In the genomic region with DNA sequence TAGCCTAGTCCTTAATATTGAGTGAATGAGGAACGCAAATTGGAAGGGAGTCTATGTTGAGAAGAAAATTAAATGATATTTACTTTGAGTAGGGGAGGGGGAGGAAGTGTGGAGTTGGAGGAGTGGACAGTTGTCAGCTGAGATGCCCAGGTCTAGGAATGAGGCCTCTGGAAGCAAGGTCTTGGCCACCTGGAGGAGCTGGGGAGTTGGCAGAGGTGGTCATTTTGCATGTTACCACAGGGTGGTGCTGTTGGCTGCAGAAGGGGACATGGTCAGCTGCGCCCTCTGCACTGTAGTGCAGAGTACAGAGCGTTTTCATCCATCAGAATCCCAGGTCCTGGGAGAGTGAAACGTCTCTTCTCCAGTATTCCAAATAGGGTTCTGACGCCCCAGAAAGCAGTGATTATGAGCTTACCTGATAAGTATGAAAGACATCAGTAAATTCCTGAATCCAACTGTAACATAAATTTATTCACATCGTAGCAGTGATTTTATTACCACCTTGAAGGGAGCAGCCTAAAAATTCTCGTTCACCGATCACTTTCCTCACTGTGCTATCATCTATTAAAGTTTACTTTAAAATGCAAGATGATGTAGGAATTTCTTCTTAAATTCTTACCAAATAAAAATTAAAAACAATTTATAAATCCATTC, we compare ENCODE assay signal across 1 cellular context.
TF ChIP-seq lines count a peak whose summit lies in the region.

No MANE protein-coding gene starts in this region.

TF ChIP-seq in HepG2, 621 proteins besides CTCF, POLR2A, EP300 and RAD21 (continued from another document and continues in another):
- TF ChIP-seq, protein P1, sequence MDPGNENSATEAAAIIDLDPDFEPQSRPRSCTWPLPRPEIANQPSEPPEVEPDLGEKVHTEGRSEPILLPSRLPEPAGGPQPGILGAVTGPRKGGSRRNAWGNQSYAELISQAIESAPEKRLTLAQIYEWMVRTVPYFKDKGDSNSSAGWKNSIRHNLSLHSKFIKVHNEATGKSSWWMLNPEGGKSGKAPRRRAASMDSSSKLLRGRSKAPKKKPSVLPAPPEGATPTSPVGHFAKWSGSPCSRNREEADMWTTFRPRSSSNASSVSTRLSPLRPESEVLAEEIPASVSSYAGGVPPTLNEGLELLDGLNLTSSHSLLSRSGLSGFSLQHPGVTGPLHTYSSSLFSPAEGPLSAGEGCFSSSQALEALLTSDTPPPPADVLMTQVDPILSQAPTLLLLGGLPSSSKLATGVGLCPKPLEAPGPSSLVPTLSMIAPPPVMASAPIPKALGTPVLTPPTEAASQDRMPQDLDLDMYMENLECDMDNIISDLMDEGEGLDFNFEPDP (CRISPR knock-in tag; conservative IDR thresholded peaks at IDR 0.05), result no peak
- no peak for TF ChIP-seq ARHGAP35 (CRISPR knock-in tag; IDR thresholded peaks at IDR 0.05; ENCODE audit: borderline replicate concordance)
- no peak for TF ChIP-seq CAMTA2 (CRISPR knock-in tag; IDR thresholded peaks at IDR 0.05; ENCODE audit: borderline replicate concordance)
- no peak for TF ChIP-seq KLF6 (CRISPR knock-in tag; IDR thresholded peaks at IDR 0.05)
- 0 out of 2 replicates have a peak, but pooled peaks have one; percentile 16 for TF ChIP-seq BHLHE40 (IDR thresholded peaks at IDR 0.05; ENCODE audit: low read length)
- no peak for TF ChIP-seq ZNF274 (CRISPR knock-in tag; IDR thresholded peaks at IDR 0.05)
- TF ChIP-seq TCF12 (IDR thresholded peaks at IDR 0.05), result no peak
- no peak for TF ChIP-seq TCF12 (CRISPR knock-in tag; IDR thresholded peaks at IDR 0.05)
- TF ChIP-seq MYC (CRISPR knock-in tag; IDR thresholded peaks at IDR 0.05; ENCODE audit: borderline replicate concordance), result peak; percentile 37; the same call in 1 of the 2 replicates
- TF ChIP-seq, protein P2, sequence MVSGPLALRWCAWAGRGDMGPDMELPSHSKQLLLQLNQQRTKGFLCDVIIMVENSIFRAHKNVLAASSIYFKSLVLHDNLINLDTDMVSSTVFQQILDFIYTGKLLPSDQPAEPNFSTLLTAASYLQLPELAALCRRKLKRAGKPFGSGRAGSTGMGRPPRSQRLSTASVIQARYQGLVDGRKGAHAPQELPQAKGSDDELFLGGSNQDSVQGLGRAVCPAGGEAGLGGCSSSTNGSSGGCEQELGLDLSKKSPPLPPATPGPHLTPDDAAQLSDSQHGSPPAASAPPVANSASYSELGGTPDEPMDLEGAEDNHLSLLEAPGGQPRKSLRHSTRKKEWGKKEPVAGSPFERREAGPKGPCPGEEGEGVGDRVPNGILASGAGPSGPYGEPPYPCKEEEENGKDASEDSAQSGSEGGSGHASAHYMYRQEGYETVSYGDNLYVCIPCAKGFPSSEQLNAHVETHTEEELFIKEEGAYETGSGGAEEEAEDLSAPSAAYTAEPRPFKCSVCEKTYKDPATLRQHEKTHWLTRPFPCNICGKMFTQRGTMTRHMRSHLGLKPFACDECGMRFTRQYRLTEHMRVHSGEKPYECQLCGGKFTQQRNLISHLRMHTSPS (CRISPR knock-in tag; IDR thresholded peaks at IDR 0.05; ENCODE audit: low read depth), result no peak
- no peak for TF ChIP-seq ZNF44 (CRISPR knock-in tag; IDR thresholded peaks at IDR 0.05)
- TF ChIP-seq, protein P3, sequence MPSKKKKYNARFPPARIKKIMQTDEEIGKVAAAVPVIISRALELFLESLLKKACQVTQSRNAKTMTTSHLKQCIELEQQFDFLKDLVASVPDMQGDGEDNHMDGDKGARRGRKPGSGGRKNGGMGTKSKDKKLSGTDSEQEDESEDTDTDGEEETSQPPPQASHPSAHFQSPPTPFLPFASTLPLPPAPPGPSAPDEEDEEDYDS (CRISPR knock-in tag; IDR thresholded peaks at IDR 0.05), result peak; percentile 39; the same call in 1 of the 2 replicates
- TF ChIP-seq ZSCAN30 (CRISPR knock-in tag; IDR thresholded peaks at IDR 0.05), result no peak
- TF ChIP-seq, protein P4, sequence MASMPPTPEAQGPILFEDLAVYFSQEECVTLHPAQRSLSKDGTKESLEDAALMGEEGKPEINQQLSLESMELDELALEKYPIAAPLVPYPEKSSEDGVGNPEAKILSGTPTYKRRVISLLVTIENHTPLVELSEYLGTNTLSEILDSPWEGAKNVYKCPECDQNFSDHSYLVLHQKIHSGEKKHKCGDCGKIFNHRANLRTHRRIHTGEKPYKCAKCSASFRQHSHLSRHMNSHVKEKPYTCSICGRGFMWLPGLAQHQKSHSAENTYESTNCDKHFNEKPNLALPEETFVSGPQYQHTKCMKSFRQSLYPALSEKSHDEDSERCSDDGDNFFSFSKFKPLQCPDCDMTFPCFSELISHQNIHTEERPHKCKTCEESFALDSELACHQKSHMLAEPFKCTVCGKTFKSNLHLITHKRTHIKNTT (CRISPR knock-in tag; IDR thresholded peaks at IDR 0.05), result no peak
- TF ChIP-seq FOXO1 (CRISPR knock-in tag; IDR thresholded peaks at IDR 0.05), result no peak; the same call in 1 of the 2 replicates
- TF ChIP-seq RFX5 (IDR thresholded peaks at IDR 0.05; ENCODE audit: low read depth, low read length), result no peak
- TF ChIP-seq, protein P5, sequence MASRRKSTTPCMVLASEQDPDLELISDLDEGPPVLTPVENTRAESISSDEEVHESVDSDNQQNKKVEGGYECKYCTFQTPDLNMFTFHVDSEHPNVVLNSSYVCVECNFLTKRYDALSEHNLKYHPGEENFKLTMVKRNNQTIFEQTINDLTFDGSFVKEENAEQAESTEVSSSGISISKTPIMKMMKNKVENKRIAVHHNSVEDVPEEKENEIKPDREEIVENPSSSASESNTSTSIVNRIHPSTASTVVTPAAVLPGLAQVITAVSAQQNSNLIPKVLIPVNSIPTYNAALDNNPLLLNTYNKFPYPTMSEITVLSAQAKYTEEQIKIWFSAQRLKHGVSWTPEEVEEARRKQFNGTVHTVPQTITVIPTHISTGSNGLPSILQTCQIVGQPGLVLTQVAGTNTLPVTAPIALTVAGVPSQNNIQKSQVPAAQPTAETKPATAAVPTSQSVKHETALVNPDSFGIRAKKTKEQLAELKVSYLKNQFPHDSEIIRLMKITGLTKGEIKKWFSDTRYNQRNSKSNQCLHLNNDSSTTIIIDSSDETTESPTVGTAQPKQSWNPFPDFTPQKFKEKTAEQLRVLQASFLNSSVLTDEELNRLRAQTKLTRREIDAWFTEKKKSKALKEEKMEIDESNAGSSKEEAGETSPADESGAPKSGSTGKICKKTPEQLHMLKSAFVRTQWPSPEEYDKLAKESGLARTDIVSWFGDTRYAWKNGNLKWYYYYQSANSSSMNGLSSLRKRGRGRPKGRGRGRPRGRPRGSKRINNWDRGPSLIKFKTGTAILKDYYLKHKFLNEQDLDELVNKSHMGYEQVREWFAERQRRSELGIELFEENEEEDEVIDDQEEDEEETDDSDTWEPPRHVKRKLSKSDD (CRISPR knock-in tag; IDR thresholded peaks at IDR 0.05; ENCODE audit: low read depth), result no peak
- TF ChIP-seq HOXA3 (CRISPR knock-in tag; IDR thresholded peaks at IDR 0.05), result peak; percentile 57
- TF ChIP-seq, protein P6, sequence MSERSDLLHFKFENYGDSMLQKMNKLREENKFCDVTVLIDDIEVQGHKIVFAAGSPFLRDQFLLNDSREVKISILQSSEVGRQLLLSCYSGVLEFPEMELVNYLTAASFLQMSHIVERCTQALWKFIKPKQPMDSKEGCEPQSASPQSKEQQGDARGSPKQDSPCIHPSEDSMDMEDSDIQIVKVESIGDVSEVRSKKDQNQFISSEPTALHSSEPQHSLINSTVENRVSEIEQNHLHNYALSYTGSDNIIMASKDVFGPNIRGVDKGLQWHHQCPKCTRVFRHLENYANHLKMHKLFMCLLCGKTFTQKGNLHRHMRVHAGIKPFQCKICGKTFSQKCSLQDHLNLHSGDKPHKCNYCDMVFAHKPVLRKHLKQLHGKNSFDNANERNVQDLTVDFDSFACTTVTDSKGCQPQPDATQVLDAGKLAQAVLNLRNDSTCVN (CRISPR knock-in tag; IDR thresholded peaks at IDR 0.05; ENCODE audit: borderline replicate concordance), result peak; percentile 45; the same call in 1 of the 2 replicates
- TF ChIP-seq ZNF839 (CRISPR knock-in tag; IDR thresholded peaks at IDR 0.05; ENCODE audit: borderline replicate concordance), result no peak
- TF ChIP-seq, protein P7, sequence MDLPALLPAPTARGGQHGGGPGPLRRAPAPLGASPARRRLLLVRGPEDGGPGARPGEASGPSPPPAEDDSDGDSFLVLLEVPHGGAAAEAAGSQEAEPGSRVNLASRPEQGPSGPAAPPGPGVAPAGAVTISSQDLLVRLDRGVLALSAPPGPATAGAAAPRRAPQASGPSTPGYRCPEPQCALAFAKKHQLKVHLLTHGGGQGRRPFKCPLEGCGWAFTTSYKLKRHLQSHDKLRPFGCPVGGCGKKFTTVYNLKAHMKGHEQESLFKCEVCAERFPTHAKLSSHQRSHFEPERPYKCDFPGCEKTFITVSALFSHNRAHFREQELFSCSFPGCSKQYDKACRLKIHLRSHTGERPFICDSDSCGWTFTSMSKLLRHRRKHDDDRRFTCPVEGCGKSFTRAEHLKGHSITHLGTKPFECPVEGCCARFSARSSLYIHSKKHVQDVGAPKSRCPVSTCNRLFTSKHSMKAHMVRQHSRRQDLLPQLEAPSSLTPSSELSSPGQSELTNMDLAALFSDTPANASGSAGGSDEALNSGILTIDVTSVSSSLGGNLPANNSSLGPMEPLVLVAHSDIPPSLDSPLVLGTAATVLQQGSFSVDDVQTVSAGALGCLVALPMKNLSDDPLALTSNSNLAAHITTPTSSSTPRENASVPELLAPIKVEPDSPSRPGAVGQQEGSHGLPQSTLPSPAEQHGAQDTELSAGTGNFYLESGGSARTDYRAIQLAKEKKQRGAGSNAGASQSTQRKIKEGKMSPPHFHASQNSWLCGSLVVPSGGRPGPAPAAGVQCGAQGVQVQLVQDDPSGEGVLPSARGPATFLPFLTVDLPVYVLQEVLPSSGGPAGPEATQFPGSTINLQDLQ (CRISPR knock-in tag; IDR thresholded peaks at IDR 0.05), result no peak
- peak; percentile 53; the same call in 1 of the 2 replicates for TF ChIP-seq SP4 (CRISPR knock-in tag; IDR thresholded peaks at IDR 0.05)
- TF ChIP-seq ZNF619 (CRISPR knock-in tag; IDR thresholded peaks at IDR 0.05), result no peak
- TF ChIP-seq HOXA7 (CRISPR knock-in tag; IDR thresholded peaks at IDR 0.05), result no peak
- TF ChIP-seq, protein P8, sequence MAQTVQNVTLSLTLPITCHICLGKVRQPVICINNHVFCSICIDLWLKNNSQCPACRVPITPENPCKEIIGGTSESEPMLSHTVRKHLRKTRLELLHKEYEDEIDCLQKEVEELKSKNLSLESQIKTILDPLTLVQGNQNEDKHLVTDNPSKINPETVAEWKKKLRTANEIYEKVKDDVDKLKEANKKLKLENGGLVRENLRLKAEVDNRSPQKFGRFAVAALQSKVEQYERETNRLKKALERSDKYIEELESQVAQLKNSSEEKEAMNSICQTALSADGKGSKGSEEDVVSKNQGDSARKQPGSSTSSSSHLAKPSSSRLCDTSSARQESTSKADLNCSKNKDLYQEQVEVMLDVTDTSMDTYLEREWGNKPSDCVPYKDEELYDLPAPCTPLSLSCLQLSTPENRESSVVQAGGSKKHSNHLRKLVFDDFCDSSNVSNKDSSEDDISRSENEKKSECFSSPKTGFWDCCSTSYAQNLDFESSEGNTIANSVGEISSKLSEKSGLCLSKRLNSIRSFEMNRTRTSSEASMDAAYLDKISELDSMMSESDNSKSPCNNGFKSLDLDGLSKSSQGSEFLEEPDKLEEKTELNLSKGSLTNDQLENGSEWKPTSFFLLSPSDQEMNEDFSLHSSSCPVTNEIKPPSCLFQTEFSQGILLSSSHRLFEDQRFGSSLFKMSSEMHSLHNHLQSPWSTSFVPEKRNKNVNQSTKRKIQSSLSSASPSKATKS (CRISPR knock-in tag; IDR thresholded peaks at IDR 0.05), result no peak
- peak; percentile 64; the same call in 1 of the 2 replicates for TF ChIP-seq ERF (CRISPR knock-in tag; IDR thresholded peaks at IDR 0.05)
- no peak for TF ChIP-seq ISL2 (CRISPR knock-in tag; IDR thresholded peaks at IDR 0.05)
- TF ChIP-seq ZNF616 (CRISPR knock-in tag; IDR thresholded peaks at IDR 0.05; ENCODE audit: low read depth), result no peak
- no peak for TF ChIP-seq KDM5A (IDR thresholded peaks at IDR 0.05; ENCODE audit: borderline replicate concordance, low read length)
- TF ChIP-seq, protein P9, sequence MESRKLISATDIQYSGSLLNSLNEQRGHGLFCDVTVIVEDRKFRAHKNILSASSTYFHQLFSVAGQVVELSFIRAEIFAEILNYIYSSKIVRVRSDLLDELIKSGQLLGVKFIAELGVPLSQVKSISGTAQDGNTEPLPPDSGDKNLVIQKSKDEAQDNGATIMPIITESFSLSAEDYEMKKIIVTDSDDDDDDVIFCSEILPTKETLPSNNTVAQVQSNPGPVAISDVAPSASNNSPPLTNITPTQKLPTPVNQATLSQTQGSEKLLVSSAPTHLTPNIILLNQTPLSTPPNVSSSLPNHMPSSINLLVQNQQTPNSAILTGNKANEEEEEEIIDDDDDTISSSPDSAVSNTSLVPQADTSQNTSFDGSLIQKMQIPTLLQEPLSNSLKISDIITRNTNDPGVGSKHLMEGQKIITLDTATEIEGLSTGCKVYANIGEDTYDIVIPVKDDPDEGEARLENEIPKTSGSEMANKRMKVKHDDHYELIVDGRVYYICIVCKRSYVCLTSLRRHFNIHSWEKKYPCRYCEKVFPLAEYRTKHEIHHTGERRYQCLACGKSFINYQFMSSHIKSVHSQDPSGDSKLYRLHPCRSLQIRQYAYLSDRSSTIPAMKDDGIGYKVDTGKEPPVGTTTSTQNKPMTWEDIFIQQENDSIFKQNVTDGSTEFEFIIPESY (CRISPR knock-in tag; IDR thresholded peaks at IDR 0.05), result peak; percentile 92
- TF ChIP-seq, protein P10, sequence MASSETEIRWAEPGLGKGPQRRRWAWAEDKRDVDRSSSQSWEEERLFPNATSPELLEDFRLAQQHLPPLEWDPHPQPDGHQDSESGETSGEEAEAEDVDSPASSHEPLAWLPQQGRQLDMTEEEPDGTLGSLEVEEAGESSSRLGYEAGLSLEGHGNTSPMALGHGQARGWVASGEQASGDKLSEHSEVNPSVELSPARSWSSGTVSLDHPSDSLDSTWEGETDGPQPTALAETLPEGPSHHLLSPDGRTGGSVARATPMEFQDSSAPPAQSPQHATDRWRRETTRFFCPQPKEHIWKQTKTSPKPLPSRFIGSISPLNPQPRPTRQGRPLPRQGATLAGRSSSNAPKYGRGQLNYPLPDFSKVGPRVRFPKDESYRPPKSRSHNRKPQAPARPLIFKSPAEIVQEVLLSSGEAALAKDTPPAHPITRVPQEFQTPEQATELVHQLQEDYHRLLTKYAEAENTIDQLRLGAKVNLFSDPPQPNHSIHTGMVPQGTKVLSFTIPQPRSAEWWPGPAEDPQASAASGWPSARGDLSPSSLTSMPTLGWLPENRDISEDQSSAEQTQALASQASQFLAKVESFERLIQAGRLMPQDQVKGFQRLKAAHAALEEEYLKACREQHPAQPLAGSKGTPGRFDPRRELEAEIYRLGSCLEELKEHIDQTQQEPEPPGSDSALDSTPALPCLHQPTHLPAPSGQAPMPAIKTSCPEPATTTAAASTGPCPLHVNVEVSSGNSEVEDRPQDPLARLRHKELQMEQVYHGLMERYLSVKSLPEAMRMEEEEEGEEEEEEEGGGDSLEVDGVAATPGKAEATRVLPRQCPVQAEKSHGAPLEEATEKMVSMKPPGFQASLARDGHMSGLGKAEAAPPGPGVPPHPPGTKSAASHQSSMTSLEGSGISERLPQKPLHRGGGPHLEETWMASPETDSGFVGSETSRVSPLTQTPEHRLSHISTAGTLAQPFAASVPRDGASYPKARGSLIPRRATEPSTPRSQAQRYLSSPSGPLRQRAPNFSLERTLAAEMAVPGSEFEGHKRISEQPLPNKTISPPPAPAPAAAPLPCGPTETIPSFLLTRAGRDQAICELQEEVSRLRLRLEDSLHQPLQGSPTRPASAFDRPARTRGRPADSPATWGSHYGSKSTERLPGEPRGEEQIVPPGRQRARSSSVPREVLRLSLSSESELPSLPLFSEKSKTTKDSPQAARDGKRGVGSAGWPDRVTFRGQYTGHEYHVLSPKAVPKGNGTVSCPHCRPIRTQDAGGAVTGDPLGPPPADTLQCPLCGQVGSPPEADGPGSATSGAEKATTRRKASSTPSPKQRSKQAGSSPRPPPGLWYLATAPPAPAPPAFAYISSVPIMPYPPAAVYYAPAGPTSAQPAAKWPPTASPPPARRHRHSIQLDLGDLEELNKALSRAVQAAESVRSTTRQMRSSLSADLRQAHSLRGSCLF (CRISPR knock-in tag; IDR thresholded peaks at IDR 0.05; ENCODE audit: borderline replicate concordance), result no peak
- no peak for TF ChIP-seq ZNF253 (CRISPR knock-in tag; IDR thresholded peaks at IDR 0.05; ENCODE audit: borderline replicate concordance)
